In the genomic region with DNA sequence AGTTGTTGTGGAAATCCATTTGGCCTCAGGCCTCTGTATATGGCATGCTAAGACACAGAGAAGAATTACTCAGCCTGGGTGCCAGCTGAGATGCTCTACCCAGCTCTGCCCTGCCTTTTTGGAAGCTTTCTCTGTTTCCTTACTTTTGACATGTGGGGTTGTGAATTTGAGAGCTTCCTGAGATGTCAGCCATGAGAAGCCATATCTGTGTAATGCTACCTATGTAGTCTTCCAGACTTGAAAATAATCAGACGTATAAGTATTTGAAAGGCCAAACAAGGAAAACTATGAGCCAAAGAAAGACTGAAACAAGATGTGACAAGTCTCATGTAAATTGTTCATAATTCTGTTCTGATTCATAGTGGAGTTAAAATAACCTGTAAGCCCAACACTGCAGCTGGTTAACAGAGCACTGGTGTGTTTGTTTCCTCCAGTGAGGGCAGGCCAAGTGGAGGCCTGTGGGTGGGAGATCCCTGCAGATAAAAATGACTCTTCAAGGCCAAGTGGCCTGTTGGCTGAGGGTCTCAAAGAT, we compare ENCODE assay signal across 1 cellular context.
TF ChIP-seq lines count a peak whose summit lies in the region.

No MANE protein-coding gene starts in this region.

TF ChIP-seq in SK-N-SH, 30 proteins besides CTCF, POLR2A, EP300 and RAD21 (continued from another document):
- TF ChIP-seq TEAD4 (IDR thresholded peaks at IDR 0.05; ENCODE audit: borderline replicate concordance, insufficient read depth) (peak; percentile 34; the same call in 1 of the 2 replicates), NRF1 (IDR thresholded peaks at IDR 0.05; ENCODE audit: low read depth, low read length) (no peak), EZH2phosphoT487 (IDR thresholded peaks at IDR 0.05; ENCODE audit: borderline replicate concordance, low read depth) (no peak), SMC3 (IDR thresholded peaks at IDR 0.05; ENCODE audit: low read depth, low read length) (no peak), JUND (IDR thresholded peaks at IDR 0.05) (peak; percentile 58), POLR2AphosphoS5 (IDR thresholded peaks at IDR 0.05; ENCODE audit: low read depth, low read length) (peak; percentile 53), RFX5 (IDR thresholded peaks at IDR 0.05; ENCODE audit: low read length) (no peak), SIN3A (IDR thresholded peaks at IDR 0.05; ENCODE audit: borderline replicate concordance, low read depth, low read length) (no peak), FOXM1 (IDR thresholded peaks at IDR 0.05; ENCODE audit: low read depth) (0 out of 2 replicates have a peak, but pooled peaks have one; percentile 42), FOXJ3 (CRISPR knock-in tag; IDR thresholded peaks at IDR 0.05) (no peak), RCOR1 (IDR thresholded peaks at IDR 0.05; ENCODE audit: low read length) (no peak), GATA2 (CRISPR knock-in tag; IDR thresholded peaks at IDR 0.05) (no peak), TAF1 (IDR thresholded peaks at IDR 0.05; ENCODE audit: borderline replicate concordance, low read depth, low read length) (no peak)
- TF ChIP-seq, protein P1, sequence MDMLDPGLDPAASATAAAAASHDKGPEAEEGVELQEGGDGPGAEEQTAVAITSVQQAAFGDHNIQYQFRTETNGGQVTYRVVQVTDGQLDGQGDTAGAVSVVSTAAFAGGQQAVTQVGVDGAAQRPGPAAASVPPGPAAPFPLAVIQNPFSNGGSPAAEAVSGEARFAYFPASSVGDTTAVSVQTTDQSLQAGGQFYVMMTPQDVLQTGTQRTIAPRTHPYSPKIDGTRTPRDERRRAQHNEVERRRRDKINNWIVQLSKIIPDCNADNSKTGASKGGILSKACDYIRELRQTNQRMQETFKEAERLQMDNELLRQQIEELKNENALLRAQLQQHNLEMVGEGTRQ (IDR thresholded peaks at IDR 0.05; ENCODE audit: borderline replicate concordance, low read depth, low read length) = no peak
- TF ChIP-seq, protein P2, sequence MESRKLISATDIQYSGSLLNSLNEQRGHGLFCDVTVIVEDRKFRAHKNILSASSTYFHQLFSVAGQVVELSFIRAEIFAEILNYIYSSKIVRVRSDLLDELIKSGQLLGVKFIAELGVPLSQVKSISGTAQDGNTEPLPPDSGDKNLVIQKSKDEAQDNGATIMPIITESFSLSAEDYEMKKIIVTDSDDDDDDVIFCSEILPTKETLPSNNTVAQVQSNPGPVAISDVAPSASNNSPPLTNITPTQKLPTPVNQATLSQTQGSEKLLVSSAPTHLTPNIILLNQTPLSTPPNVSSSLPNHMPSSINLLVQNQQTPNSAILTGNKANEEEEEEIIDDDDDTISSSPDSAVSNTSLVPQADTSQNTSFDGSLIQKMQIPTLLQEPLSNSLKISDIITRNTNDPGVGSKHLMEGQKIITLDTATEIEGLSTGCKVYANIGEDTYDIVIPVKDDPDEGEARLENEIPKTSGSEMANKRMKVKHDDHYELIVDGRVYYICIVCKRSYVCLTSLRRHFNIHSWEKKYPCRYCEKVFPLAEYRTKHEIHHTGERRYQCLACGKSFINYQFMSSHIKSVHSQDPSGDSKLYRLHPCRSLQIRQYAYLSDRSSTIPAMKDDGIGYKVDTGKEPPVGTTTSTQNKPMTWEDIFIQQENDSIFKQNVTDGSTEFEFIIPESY (IDR thresholded peaks at IDR 0.05; ENCODE audit: borderline replicate concordance, low read depth) = no peak
- TF ChIP-seq, protein P3, sequence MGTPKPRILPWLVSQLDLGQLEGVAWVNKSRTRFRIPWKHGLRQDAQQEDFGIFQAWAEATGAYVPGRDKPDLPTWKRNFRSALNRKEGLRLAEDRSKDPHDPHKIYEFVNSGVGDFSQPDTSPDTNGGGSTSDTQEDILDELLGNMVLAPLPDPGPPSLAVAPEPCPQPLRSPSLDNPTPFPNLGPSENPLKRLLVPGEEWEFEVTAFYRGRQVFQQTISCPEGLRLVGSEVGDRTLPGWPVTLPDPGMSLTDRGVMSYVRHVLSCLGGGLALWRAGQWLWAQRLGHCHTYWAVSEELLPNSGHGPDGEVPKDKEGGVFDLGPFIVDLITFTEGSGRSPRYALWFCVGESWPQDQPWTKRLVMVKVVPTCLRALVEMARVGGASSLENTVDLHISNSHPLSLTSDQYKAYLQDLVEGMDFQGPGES (IDR thresholded peaks at IDR 0.05; ENCODE audit: low read depth, low read length) = no peak
TF ChIP-seq in SK-N-SH: peak in this region for 10.
